ENCODE assay signal across 29 cellular contexts in genomic region chr10:31143331-31143935, GRCh38.
DNase-seq lines count a peak whose midpoint lies in the region; TF ChIP-seq lines count a peak whose summit lies in the region.
"Had no signal": no experiment of that assay in that cellular context is flagged by ENCODE, and none has a peak within 500 bp of the region (broad histone marks: within the 10 kb centered on the region; RNA-seq: fewer than 3 reads in every experiment).

No MANE protein-coding gene starts in this region.

- H3K4me3 Mint-ChIP-seq in nephron: no peak overlapping the region
- H3K4me3 Mint-ChIP-seq in CD4-positive, alpha-beta memory T cell: no peak overlapping the region
- H3K4me3 Mint-ChIP-seq: activated naive CD4-positive, alpha-beta T cell treated with anti-CD3 and anti-CD28 coated beads for 36 hours; central memory CD8-positive, alpha-beta T cell; T-helper 2 cell treated with Interferon-gamma antibody and Interleukin-4, amounts not matched to agents 5 μg/mL and 100 μg/mL, for 36 hours; type B pancreatic cell had no signal

- peaks cover 35% of the 10 kb centered on the region for H3K4me1 Mint-ChIP-seq in nephron
- H3K4me1 Mint-ChIP-seq in CD4-positive, alpha-beta memory T cell: peaks cover 0 to 2% (median 0%) of the 10 kb centered on the region in 4 donors
- H3K4me1 Mint-ChIP-seq: central memory CD8-positive, alpha-beta T cell; IgD-negative memory B cell had no signal

- H3K4me1 ChIP-seq in ectodermal cell (ENCODE audit: control insufficient read depth, insufficient read depth, low read length): peaks cover 12% of the 10 kb centered on the region
- H3K4me1 ChIP-seq in CD4-positive, alpha-beta memory T cell (ENCODE audit: insufficient read depth, low read length): no peaks in the 10 kb centered on the region
- H3K4me1 ChIP-seq: parathyroid adenoma had no signal

- no peaks in the 10 kb centered on the region for H3K36me3 ChIP-seq in ectodermal cell (ENCODE audit: control insufficient read depth, insufficient read depth, low read length)
- no peaks in the 10 kb centered on the region for H3K36me3 ChIP-seq in CD4-positive, alpha-beta memory T cell (ENCODE audit: insufficient read depth, low read length)
- H3K36me3 ChIP-seq: BE2C, gastroesophageal sphincter, sigmoid colon, stomach had no signal

- CTCF ChIA-PET in CD4-positive, alpha-beta memory T cell (lab: Charles Lee; ENCODE audit: partially characterized antibody): no interaction called here

- TF ChIP-seq CTCF in C4-2B (conservative IDR thresholded peaks at IDR 0.05) (no peak), LNCaP clone FGC (IDR thresholded peaks at IDR 0.05; ENCODE audit: control insufficient read depth, extremely low read depth, insufficient read depth) (no peak), nephron (IDR thresholded peaks at IDR 0.05; ENCODE audit: unreplicated experiment in 3 of 3) (no peak)

- H3K27me3 Mint-ChIP-seq in nephron (ENCODE audit: low read depth): no peaks in the 10 kb centered on the region
- H3K27me3 Mint-ChIP-seq in CD4-positive, alpha-beta memory T cell: peaks cover 0 to 7% of the 10 kb centered on the region in 2 donors
- H3K27me3 Mint-ChIP-seq: type B pancreatic cell had no signal

- no peaks in the 10 kb centered on the region for H3K9me3 ChIP-seq in ectodermal cell (ENCODE audit: control insufficient read depth, low read length)
- H3K9me3 ChIP-seq in CD4-positive, alpha-beta memory T cell (ENCODE audit: control insufficient read depth in 1 of 2, low read length in 2 of 2): no peaks in the 10 kb centered on the region
- H3K9me3 ChIP-seq: A549, BE2C, gastroesophageal sphincter, sigmoid colon, stomach had no signal

- 89% methylated on average over 5 of the region's 5 CpGs for WGBS in ectodermal cell, 2 experiments

- POLR2A ChIA-PET in CD4-positive, alpha-beta memory T cell (lab: Charles Lee; ENCODE audit: partially characterized antibody): no interaction called here

- H3K27ac Mint-ChIP-seq in nephron: peak overlapping the region in 2 of 3 experiments; percentile 19 to 45
- peak overlapping the region in 1 of 7 donors; percentile 6 for H3K27ac Mint-ChIP-seq in CD4-positive, alpha-beta memory T cell
- H3K27ac Mint-ChIP-seq: activated naive CD4-positive, alpha-beta T cell treated with anti-CD3 and anti-CD28 coated beads for 36 hours; IgD-negative memory B cell; T-helper 2 cell treated with Interferon-gamma antibody and Interleukin-4, amounts not matched to agents 5 μg/mL and 100 μg/mL, for 36 hours; type B pancreatic cell had no signal

- no peak overlapping the region for H3K4me3 ChIP-seq in LNCaP clone FGC (ENCODE audit: low read depth, low read length)
- H3K4me3 ChIP-seq in ectodermal cell (ENCODE audit: insufficient read depth, low read depth, low read length): no peak overlapping the region
- no peak overlapping the region for H3K4me3 ChIP-seq in CD4-positive, alpha-beta memory T cell (ENCODE audit: low read length in 2 of 2)
- H3K4me3 ChIP-seq: A549, gastroesophageal sphincter, sigmoid colon, SK-N-MC, stomach had no signal

- H3K27ac ChIP-seq in C4-2B: peak overlapping the region; percentile 14
- H3K27ac ChIP-seq in ectodermal cell (ENCODE audit: insufficient read depth, low read depth, low read length, poor library complexity, severe bottlenecking): peak overlapping the region; percentile 19
- H3K27ac ChIP-seq in CD4-positive, alpha-beta memory T cell (ENCODE audit: low read depth, low read length): no peak overlapping the region
- H3K27ac ChIP-seq: A549, gastroesophageal sphincter, parathyroid adenoma, sigmoid colon, SK-N-MC, stomach had no signal

- intact Hi-C loops in CD4-positive, alpha-beta memory T cell (cut with micrococcal nuclease): no loop called here

- H3K36me3 Mint-ChIP-seq in nephron (ENCODE audit: low read depth): no peaks in the 10 kb centered on the region
- H3K36me3 Mint-ChIP-seq in CD4-positive, alpha-beta memory T cell: no peaks in the 10 kb centered on the region
- H3K36me3 Mint-ChIP-seq: type B pancreatic cell had no signal

- DNase-seq in LNCaP clone FGC (ENCODE audit: low read depth) (peak; percentile 89), iPS-NIHi7 (ENCODE audit: extremely low spot score) (no peak), NCI-H1694 treated with DMSO at 0.1 percent for 48 hours (lab: John Stamatoyannopoulos, UW) (no peak), GOT3 (lab: John Stamatoyannopoulos, UW) (no peak)
- DNase-seq in CD4-positive, alpha-beta memory T cell: no peak
- DNase-seq: activated CD4-positive, alpha-beta T cell treated with anti-CD3 and anti-CD28 coated beads, Interleukin-2, amount 50 U/mL, for 4 hours; activated naive CD4-positive, alpha-beta T cell treated with anti-CD3 and anti-CD28 coated beads for 36 hours; BE2C; Calu3; H7; kidney glomerular epithelial cell; NCI-H146; NCI-H2171 treated with DMSO at 0.1 percent for 48 hours; NCI-H69; RPMI8226; sigmoid colon; stimulated activated CD4-positive, alpha-beta T cell treated with anti-CD3 and anti-CD28 coated beads, Interleukin-15, amount 100 ng/mL, for 24 hours; stomach had no signal

- H3K9me3 Mint-ChIP-seq in nephron: no peaks in the 10 kb centered on the region
- H3K9me3 Mint-ChIP-seq in CD4-positive, alpha-beta memory T cell: no peaks in the 10 kb centered on the region
- H3K9me3 Mint-ChIP-seq: activated naive CD4-positive, alpha-beta T cell treated with anti-CD3 and anti-CD28 coated beads for 36 hours; central memory CD8-positive, alpha-beta T cell; T-helper 2 cell treated with Interferon-gamma antibody and Interleukin-4, amounts not matched to agents 5 μg/mL and 100 μg/mL, for 36 hours; type B pancreatic cell had no signal

- no peaks in the 10 kb centered on the region for H3K27me3 ChIP-seq in ectodermal cell (ENCODE audit: control insufficient read depth, insufficient read depth, low read length, poor library complexity, severe bottlenecking)
- H3K27me3 ChIP-seq in CD4-positive, alpha-beta memory T cell (ENCODE audit: insufficient read depth, low read length): no peaks in the 10 kb centered on the region
- H3K27me3 ChIP-seq: BE2C, gastroesophageal sphincter, sigmoid colon, stomach had no signal
